ENCODE assay signal across 17 cellular contexts in the genomic region with DNA sequence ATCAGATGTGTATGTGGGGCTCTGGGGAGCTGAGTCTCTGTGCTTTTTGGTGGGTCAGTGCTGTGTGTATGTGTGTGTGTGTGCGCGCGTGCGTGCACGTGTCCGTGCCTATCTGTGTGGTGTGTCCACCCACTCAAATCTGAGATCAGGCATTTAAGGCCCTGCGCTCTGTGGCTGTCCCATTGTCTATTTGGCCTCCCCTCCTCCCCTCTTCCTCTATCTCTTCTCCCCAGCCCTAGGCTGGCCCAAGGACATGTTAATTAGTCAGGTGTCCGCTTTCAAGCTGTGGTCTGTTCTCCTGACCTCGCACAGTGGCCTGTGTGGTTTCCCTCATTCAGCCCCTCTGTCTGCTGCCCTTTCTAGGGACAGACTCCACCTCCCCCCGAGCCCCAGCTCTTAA.
A peak's percentile ranks its signal among the peaks of the same experiment; 100 is the strongest.
DNase-seq lines count a peak whose midpoint lies in the region; ATAC-seq and TF ChIP-seq lines count a peak whose summit lies in the region.
"Had no signal": no experiment of that assay in that cellular context is flagged by ENCODE, and none has a peak within 500 bp of the region (broad histone marks: within the 10 kb centered on the region; RNA-seq: fewer than 3 reads in every experiment).

No MANE protein-coding gene starts in this region.

- H3K9me3 Mint-ChIP-seq in GM23338, result no peaks in the 10 kb centered on the region
- no peaks in the 10 kb centered on the region for H3K9me3 Mint-ChIP-seq in WTC11
- H3K9me3 Mint-ChIP-seq: H9 had no signal

- H3K14ac ChIP-seq in trophoblast cell (ENCODE audit: low read length), result no peak overlapping the region
- no peak overlapping the region for H3K14ac ChIP-seq in mesenchymal stem cell (ENCODE audit: low read length in 2 of 2)

- no peak overlapping the region for H3K4me2 ChIP-seq in GM23338
- peak overlapping the region; percentile 14 for H3K4me2 ChIP-seq in trophoblast cell (ENCODE audit: low read length)
- H3K4me2 ChIP-seq in mesenchymal stem cell (ENCODE audit: low read length, poor library complexity, severe bottlenecking), result no peak overlapping the region

- no peak for TF ChIP-seq CTCF in GM23338 (conservative IDR thresholded peaks at IDR 0.05; ENCODE audit: low read depth in 2 of 2)
- TF ChIP-seq CTCF in WTC11 (IDR thresholded peaks at IDR 0.05), result no peak

- H3K4me1 ChIP-seq in GM23338 (ENCODE audit: insufficient read depth) (no peaks in the 10 kb centered on the region), trophoblast cell (ENCODE audit: control insufficient read depth in 1 of 2, insufficient read depth in 2 of 2, low read length in 2 of 2) (peaks cover 7 to 11% of the 10 kb centered on the region in 2 experiments), mesenchymal stem cell (ENCODE audit: control insufficient read depth, insufficient read depth, low read depth, low read length) (peaks cover 13% of the 10 kb centered on the region), right cardiac atrium (ENCODE audit: control insufficient read depth, insufficient read depth, low read length) (no peaks in the 10 kb centered on the region)

- H3K9me3 ChIP-seq in trophoblast cell (ENCODE audit: insufficient read depth, low read depth, low read length), result peaks cover 4% of the 10 kb centered on the region
- no peaks in the 10 kb centered on the region for H3K9me3 ChIP-seq in mesenchymal stem cell (ENCODE audit: control insufficient read depth, low read length)
- H3K9me3 ChIP-seq in right cardiac atrium (ENCODE audit: control insufficient read depth, low read length), result no peaks in the 10 kb centered on the region
- H3K9me3 ChIP-seq: BLaER1 treated with 17β-estradiol and CSF1 and Interleukin-3, amounts not matched to agents 10 nM and 100 nM; SJSA1 had no signal

- H3F3A ChIP-seq in GM23338 (replicated peaks; ENCODE audit: low read depth), result no peaks in the 10 kb centered on the region

- no peaks in the 10 kb centered on the region for H3K79me1 ChIP-seq in trophoblast cell (ENCODE audit: low read length)
- H3K79me1 ChIP-seq in mesenchymal stem cell (replicated peaks; ENCODE audit: low read length, poor library complexity, severe bottlenecking), result peaks cover 6% of the 10 kb centered on the region

- H3K27me3 Mint-ChIP-seq in GM23338 (ENCODE audit: insufficient read depth, low read depth, poor library complexity), result peaks cover 3% of the 10 kb centered on the region
- H3K27me3 Mint-ChIP-seq in WTC11 (ENCODE audit: low read depth), result no peaks in the 10 kb centered on the region

- H3K23ac ChIP-seq in trophoblast cell (ENCODE audit: low read length) (no peak overlapping the region), mesenchymal stem cell (ENCODE audit: low read length in 2 of 2) (no peak overlapping the region)

- H4K12ac ChIP-seq in trophoblast cell (ENCODE audit: low read depth, low read length), result no peak overlapping the region

- no peak overlapping the region for H2BK15ac ChIP-seq in mesenchymal stem cell (ENCODE audit: low read depth, poor library complexity, severe bottlenecking)

- H2BK5ac ChIP-seq in trophoblast cell (ENCODE audit: low read depth, low read length, poor library complexity), result no peak overlapping the region
- no peak overlapping the region for H2BK5ac ChIP-seq in mesenchymal stem cell (ENCODE audit: low read depth, low read length, poor library complexity, severe bottlenecking)

- DNase-seq in GM23338 (ENCODE audit: low spot score) (no peak), WTC11 (ENCODE audit: low spot score) (no peak), iPS-NIHi11 (ENCODE audit: low spot score) (peak; percentile 66), trophoblast cell (no peak), mesenchymal stem cell (no peak), globus pallidus (ENCODE audit: low spot score) (no peak), LoVo (ENCODE audit: low spot score) (no peak), right cardiac atrium (no peak)
- DNase-seq: H9, Kasumi-1, MV-4-11, NCI-H1436 treated with DMSO at 0.1 percent for 48 hours, NCI-H2081, NCI-H510A treated with DMSO at 0.1 percent for 48 hours, RPMI8226 had no signal

- WGBS in trophoblast cell (ENCODE audit: extremely low coverage, insufficient coverage, insufficient read length), result no CpG with 5 or more reads among the region's 10 CpGs
- 83% methylated on average over 5 of the region's 10 CpGs for WGBS in mesenchymal stem cell
- 95% methylated on average over 10 of the region's 10 CpGs for WGBS in right cardiac atrium

- no peaks in the 10 kb centered on the region for H3K27me3 ChIP-seq in GM23338 (ENCODE audit: insufficient read depth)
- no peaks in the 10 kb centered on the region for H3K27me3 ChIP-seq in trophoblast cell (ENCODE audit: insufficient read depth, low read length)
- H3K27me3 ChIP-seq in mesenchymal stem cell (ENCODE audit: control insufficient read depth in 1 of 2, insufficient read depth in 1 of 2, low read length in 2 of 2), result peaks cover 0 to 73% of the 10 kb centered on the region in 2 experiments
- no peaks in the 10 kb centered on the region for H3K27me3 ChIP-seq in right cardiac atrium (ENCODE audit: control insufficient read depth, insufficient read depth)
- H3K27me3 ChIP-seq: BLaER1 treated with 17β-estradiol and CSF1 and Interleukin-3, amounts not matched to agents 10 nM and 100 nM; SJSA1 had no signal

- H3K27ac ChIP-seq in GM23338 (ENCODE audit: low read depth), result no peak overlapping the region
- H3K27ac ChIP-seq in trophoblast cell (ENCODE audit: low read depth, low read length), result no peak overlapping the region
- no peak overlapping the region for H3K27ac ChIP-seq in mesenchymal stem cell (ENCODE audit: low read length, poor library complexity, severe bottlenecking)
- no peak overlapping the region for H3K27ac ChIP-seq in right cardiac atrium (ENCODE audit: low read length)
- H3K27ac ChIP-seq: BLaER1 treated with 17β-estradiol and CSF1 and Interleukin-3, amounts not matched to agents 10 nM and 100 nM; SJSA1 had no signal

- no peak overlapping the region for H2BK12ac ChIP-seq in trophoblast cell (ENCODE audit: low read length)
- no peak overlapping the region for H2BK12ac ChIP-seq in mesenchymal stem cell (ENCODE audit: low read length in 2 of 2)

- H3K4ac ChIP-seq in trophoblast cell (ENCODE audit: low read depth, low read length), result no peak overlapping the region
- no peak overlapping the region for H3K4ac ChIP-seq in mesenchymal stem cell (ENCODE audit: low read depth in 1 of 2, low read length in 2 of 2)

- no peaks in the 10 kb centered on the region for H3K9me2 ChIP-seq in GM23338 (ENCODE audit: insufficient read depth)

- H3K4me3 Mint-ChIP-seq in GM23338 (no peak overlapping the region), WTC11 (no peak overlapping the region)
- H3K4me3 Mint-ChIP-seq: H9 had no signal

- H2AFZ ChIP-seq in GM23338, result no peak overlapping the region
- H2AFZ ChIP-seq in trophoblast cell (ENCODE audit: insufficient read depth, low read length, poor library complexity), result no peak overlapping the region
- H2AFZ ChIP-seq in mesenchymal stem cell (ENCODE audit: low read depth, low read length), result no peak overlapping the region

- H3K27ac Mint-ChIP-seq in GM23338 (peak overlapping the region; percentile 66; the same call in 1 of the 2 replicates), WTC11 (no peak overlapping the region)

- no peak overlapping the region for H2BK120ac ChIP-seq in trophoblast cell (ENCODE audit: insufficient read depth, low read length, poor library complexity)
- no peak overlapping the region for H2BK120ac ChIP-seq in mesenchymal stem cell (ENCODE audit: low read depth, low read length)

- H3K9ac ChIP-seq in trophoblast cell (ENCODE audit: low read length) (no peak overlapping the region), mesenchymal stem cell (ENCODE audit: low read length) (no peak overlapping the region)
- H3K9ac ChIP-seq: BLaER1 treated with 17β-estradiol and CSF1 and Interleukin-3, amounts not matched to agents 10 nM and 100 nM had no signal

- CTCF ChIA-PET in WTC11 (lab: Charles Lee), result interaction anchor here (0.6 to 1.3 kb wide), 3 partner anchors 32 to 560 kb away, joined by 3 to 7 read pairs (median 3); partner anchors contain the start of gene ZNF638

- H3K18ac ChIP-seq in trophoblast cell (ENCODE audit: low read length), result no peak overlapping the region
- H3K18ac ChIP-seq in mesenchymal stem cell (ENCODE audit: low read depth in 1 of 2, low read length in 2 of 2), result no peak overlapping the region

- ATAC-seq in GM23338 (peak; percentile 58), WTC11 (peak; percentile 45), right cardiac atrium (no peak)

- H3K36me3 Mint-ChIP-seq in GM23338 (ENCODE audit: low read depth) (peaks cover 7% of the 10 kb centered on the region; the same call in 2 of the 3 replicates), WTC11 (no peaks in the 10 kb centered on the region)

- POLR2A ChIA-PET in WTC11 (lab: Charles Lee), result no interaction called here

- H2AK5ac ChIP-seq in trophoblast cell (ENCODE audit: low read length), result no peak overlapping the region
- no peak overlapping the region for H2AK5ac ChIP-seq in mesenchymal stem cell (ENCODE audit: low read length, severe bottlenecking)

- peaks cover 3% of the 10 kb centered on the region; the same call in 1 of the 2 replicates for H4K20me1 ChIP-seq in GM23338 (replicated peaks; ENCODE audit: insufficient read depth)

- no peaks in the 10 kb centered on the region for H3K36me3 ChIP-seq in GM23338 (ENCODE audit: insufficient read depth)
- peaks cover 0 to 5% of the 10 kb centered on the region in 2 experiments for H3K36me3 ChIP-seq in trophoblast cell (ENCODE audit: control insufficient read depth in 1 of 2, insufficient read depth in 2 of 2, low read length in 2 of 2)
- peaks cover 0 to 88% of the 10 kb centered on the region in 2 experiments for H3K36me3 ChIP-seq in mesenchymal stem cell (ENCODE audit: control insufficient read depth in 1 of 2, insufficient read depth in 2 of 2, low read depth in 1 of 2, low read length in 2 of 2)

- peaks cover 24% of the 10 kb centered on the region for H3K4me1 Mint-ChIP-seq in GM23338
- peaks cover 27% of the 10 kb centered on the region for H3K4me1 Mint-ChIP-seq in WTC11

- intact Hi-C loops in right cardiac atrium (cut with DNase I), result no loop called here

- H3K4me3 ChIP-seq in GM23338 (no peak overlapping the region), trophoblast cell (ENCODE audit: low read depth, low read length) (no peak overlapping the region), mesenchymal stem cell (ENCODE audit: insufficient read depth in 1 of 2, low read depth in 1 of 2, low read length in 2 of 2) (no peak overlapping the region), right cardiac atrium (ENCODE audit: low read length) (no peak overlapping the region)
- H3K4me3 ChIP-seq: BLaER1 treated with 17β-estradiol and CSF1 and Interleukin-3, amounts not matched to agents 10 nM and 100 nM; SJSA1 had no signal

- H4K8ac ChIP-seq in trophoblast cell (ENCODE audit: low read depth, low read length) (no peak overlapping the region), mesenchymal stem cell (ENCODE audit: low read length) (no peak overlapping the region)

- H4K91ac ChIP-seq in trophoblast cell (ENCODE audit: low read depth, low read length) (no peak overlapping the region), mesenchymal stem cell (ENCODE audit: low read length) (no peak overlapping the region)

- H3K79me2 ChIP-seq in GM23338 (replicated peaks; ENCODE audit: insufficient read depth) (no peaks in the 10 kb centered on the region), trophoblast cell (ENCODE audit: control insufficient read depth, insufficient read depth, low read length, poor library complexity) (no peaks in the 10 kb centered on the region)

TF ChIP-seq in WTC11, 78 proteins besides CTCF, POLR2A, EP300 and RAD21 (continues in another document):
- no peak for TF ChIP-seq ZNF263 (CRISPR knock-in tag; IDR thresholded peaks at IDR 0.05; ENCODE audit: low read depth)

Comparison
In these comparisons a context has a peak if more than half of its experiments do, and no peak if none do; other contexts are left out.
1. ATAC-seq: peak in GM23338 (single experiment) and WTC11 (single experiment); none in right cardiac atrium (0 of 2).